8 cellular contexts compared by ENCODE assay signal in the genomic region with DNA sequence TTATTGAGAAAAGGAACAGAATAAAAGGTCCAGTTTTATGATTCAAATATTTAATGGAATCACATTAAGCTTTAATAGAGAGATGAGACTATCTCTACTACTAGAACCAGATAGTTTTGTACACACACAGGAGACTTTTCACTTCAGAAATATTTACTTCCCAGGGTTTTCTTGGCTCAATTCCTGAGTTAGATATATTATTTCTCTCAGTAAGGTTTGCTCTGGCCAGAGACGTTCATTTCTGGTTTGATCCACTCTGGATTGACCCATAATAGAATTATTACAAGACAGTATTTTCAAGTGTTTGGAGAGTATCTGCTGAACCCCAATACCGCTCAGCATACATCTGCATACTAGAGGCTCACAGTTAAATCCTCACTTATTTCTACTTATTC. TPM values are rescaled to one million over a fixed set of nuclear protein-coding genes. Genes with fewer than 3 reads are reported as not detected.
DNase-seq lines count a peak whose midpoint lies in the region; ATAC-seq, FAIRE-seq and TF ChIP-seq lines count a peak whose summit lies in the region.

No MANE protein-coding gene starts in this region.

- H3K27me3 ChIP-seq in right atrium auricular region (no peaks in the 10 kb centered on the region), bronchial epithelial cell (ENCODE audit: control insufficient read depth, insufficient read depth, low read length) (no peaks in the 10 kb centered on the region)

- FAIRE-seq in bronchial epithelial cell (lab: Jason Lieb, UNC), result no peak

- no peaks in the 10 kb centered on the region for H3K9me3 ChIP-seq in right atrium auricular region
- H3K9me3 ChIP-seq in mesodermal cell (ENCODE audit: control insufficient read depth, low read length), result no peaks in the 10 kb centered on the region

- DNase-seq in right atrium auricular region (ENCODE audit: low spot score) (no peak), Right ventricle myocardium inferior (ENCODE audit: missing footprints) (no peak), bronchial epithelial cell (ENCODE audit: low read depth) (no peak), HK-2 (ENCODE audit: unreplicated experiment) (no peak), Ammon's horn (ENCODE audit: low spot score) (no peak), NCI-H1048 (lab: John Stamatoyannopoulos, UW) (no peak)
- no peak for DNase-seq in activated CD8-positive, alpha-beta memory T cell treated with anti-CD3 and anti-CD28 coated beads, Interleukin-2, amount 50 U/mL, for 4 hours

- ATAC-seq in Right ventricle myocardium inferior, result no peak

- H3K27ac ChIP-seq in right atrium auricular region (peak overlapping the region; percentile 99), mesodermal cell (ENCODE audit: low read depth, low read length, severe bottlenecking) (peak overlapping the region; percentile 93)

- WGBS in mesodermal cell (ENCODE audit: insufficient coverage in 2 of 2), 2 experiments, result no CpG with 5 or more reads among the region's 2 CpGs

- peaks cover 0 to 22% of the 10 kb centered on the region in 2 donors for H3K4me1 ChIP-seq in right atrium auricular region
- peaks cover 11% of the 10 kb centered on the region for H3K4me1 ChIP-seq in mesodermal cell (ENCODE audit: control insufficient read depth, insufficient read depth, low read length, poor library complexity, severe bottlenecking)

- intact Hi-C loops in Right ventricle myocardium inferior (cut with DNase I), result loop anchor here (2.0 kb wide), 2 partner anchors 125 to 321 kb away; a partner anchor contains a TSS

- H3K36me3 ChIP-seq in right atrium auricular region (no peaks in the 10 kb centered on the region), bronchial epithelial cell (ENCODE audit: control insufficient read depth, insufficient read depth, low read length) (no peaks in the 10 kb centered on the region), mesodermal cell (ENCODE audit: control insufficient read depth, insufficient read depth, low read length) (no peaks in the 10 kb centered on the region)

- H3K4me3 ChIP-seq in right atrium auricular region (peak overlapping the region; percentile 97), bronchial epithelial cell (ENCODE audit: low read depth, low read length) (peak overlapping the region; percentile 87), mesodermal cell (ENCODE audit: extremely low read depth, insufficient read depth, low read length, poor library complexity, severe bottlenecking) (peak overlapping the region; percentile 73)

- TF ChIP-seq CTCF in right atrium auricular region (IDR thresholded peaks at IDR 0.05) (no peak), bronchial epithelial cell (IDR thresholded peaks at IDR 0.05; ENCODE audit: insufficient read depth, low read length, severe bottlenecking) (no peak)

RNA-seq across cellular contexts. Expression of a gene that starts 1.3 kb away (rescaled TPM):
- total RNA-seq in right atrium auricular region, result 10 to 100 TPM; 24.0 to 34.9 TPM
- 46.5 TPM for total RNA-seq in Right ventricle myocardium inferior
- 7.6 and 12.4 TPM in 2 replicates for total RNA-seq in bronchial epithelial cell
- polyA plus RNA-seq in mesodermal cell (2013, experiment 1 of 2), result 21.9 TPM
- polyA plus RNA-seq in mesodermal cell (2013, experiment 2 of 2), result 33.5 TPM
